ENCODE assay signal across 9 cellular contexts in genomic region chr1:17581389-17582123, GRCh38.
DNase-seq lines count a peak whose midpoint lies in the region; ATAC-seq, FAIRE-seq and TF ChIP-seq lines count a peak whose summit lies in the region.
"Had no signal": no experiment of that assay in that cellular context is flagged by ENCODE, and none has a peak within 500 bp of the region (broad histone marks: within the 10 kb centered on the region; RNA-seq: fewer than 3 reads in every experiment).

No MANE protein-coding gene starts in this region.

- CTCF ChIA-PET in RWPE1 (lab: Yijun Ruan, JAX): interaction anchor here (0.6 to 1.0 kb wide), 2 partner anchors 78 to 169 kb away, joined by 4 read pairs; no protein-coding TSS in a partner anchor

- ATAC-seq in HG02642 (IDR thresholded peaks at IDR 0.05; ENCODE audit: poor library complexity, unreplicated experiment) (no peak), GM21737 (IDR thresholded peaks at IDR 0.05; ENCODE audit: unreplicated experiment) (no peak)

- H3K9me3 ChIP-seq in BLaER1 treated with 17β-estradiol and CSF1 and Interleukin-3, amounts not matched to agents 10 nM and 100 nM (replicated peaks in 1 of 11): no peaks in the 10 kb centered on the region
- H3K9me3 ChIP-seq in iPS-20b (ENCODE audit: insufficient read depth, low read depth, low read length) (no peaks in the 10 kb centered on the region), WERI-Rb-1 (ENCODE audit: severe bottlenecking) (no peaks in the 10 kb centered on the region)
- H3K9me3 ChIP-seq: upper lobe of left lung had no signal

- DNase-seq in GM18507 (ENCODE audit: extremely low spot score, insufficient read length, low read depth): peak; percentile 20
- no peak for DNase-seq in RWPE1 (ENCODE audit: low spot score)
- no peak for DNase-seq in WERI-Rb-1
- DNase-seq in NCI-H187 treated with DMSO at 0.1 percent for 48 hours (lab: John Stamatoyannopoulos, UW): no peak
- DNase-seq: upper lobe of left lung had no signal

- FAIRE-seq in GM18507 (lab: Jason Lieb, UNC): peak; percentile 59

- H3K9ac ChIP-seq in BLaER1 treated with 17β-estradiol and CSF1 and Interleukin-3, amounts not matched to agents 10 nM and 100 nM: peak overlapping the region in 9 of 11 experiments; percentile 11 to 75 (median 45); a peak in 16 of 22 replicates
- H3K9ac ChIP-seq in iPS-20b (ENCODE audit: low read depth, low read length): 0 out of 2 replicates have a peak overlapping the region, but pooled peaks have one; percentile 21

- H3K27ac ChIP-seq in BLaER1 treated with 17β-estradiol and CSF1 and Interleukin-3, amounts not matched to agents 10 nM and 100 nM: peak overlapping the region in 9 of 11 experiments; percentile 17 to 88 (median 59); a peak in 17 of 22 replicates
- peak overlapping the region; percentile 44; the same call in 1 of the 2 replicates for H3K27ac ChIP-seq in RWPE1
- no peak overlapping the region for H3K27ac ChIP-seq in iPS-20b (ENCODE audit: low read length)
- H3K27ac ChIP-seq in WERI-Rb-1: no peak overlapping the region
- H3K27ac ChIP-seq: upper lobe of left lung had no signal

- peak overlapping the region in 1 of 10 experiments; percentile 9; a peak in 1 of 20 replicates for H3K4me3 ChIP-seq in BLaER1 treated with 17β-estradiol and CSF1 and Interleukin-3, amounts not matched to agents 10 nM and 100 nM
- H3K4me3 ChIP-seq in iPS-20b (ENCODE audit: low read length) (no peak overlapping the region), WERI-Rb-1 (ENCODE audit: low read depth, low read length) (no peak overlapping the region)
- H3K4me3 ChIP-seq: upper lobe of left lung had no signal

- no peaks in the 10 kb centered on the region for H3K27me3 ChIP-seq in BLaER1 treated with 17β-estradiol and CSF1 and Interleukin-3, amounts not matched to agents 10 nM and 100 nM
- H3K27me3 ChIP-seq in iPS-20b (ENCODE audit: insufficient read depth, low read length) (no peaks in the 10 kb centered on the region), WERI-Rb-1 (ENCODE audit: insufficient read depth, low read depth, severe bottlenecking) (no peaks in the 10 kb centered on the region)
- H3K27me3 ChIP-seq: upper lobe of left lung had no signal

- TF ChIP-seq CTCF in RWPE1 (conservative IDR thresholded peaks at IDR 0.05; ENCODE audit: low read depth) (no peak), WERI-Rb-1 (IDR thresholded peaks at IDR 0.05; ENCODE audit: low read depth, low read length) (no peak)

- POLR2A ChIA-PET in RWPE1 (lab: Yijun Ruan, JAX; ENCODE audit: low non-redundant PET): interaction anchor here (0.5 kb wide), 1 partner anchor 43 kb away, joined by 5 read pairs; no protein-coding TSS in a partner anchor

- H4K20me1 ChIP-seq in BLaER1 treated with 17β-estradiol and CSF1 and Interleukin-3, amounts not matched to agents 10 nM and 100 nM: peaks cover 5 to 63% (median 31%) of the 10 kb centered on the region in 11 experiments; a peak in 12 of 22 replicates

- H3K4me1 ChIP-seq in BLaER1 treated with 17β-estradiol and CSF1 and Interleukin-3, amounts not matched to agents 10 nM and 100 nM: peaks cover 61 to 82% (median 71%) of the 10 kb centered on the region in 10 experiments
- peaks cover 20% of the 10 kb centered on the region for H3K4me1 ChIP-seq in iPS-20b (ENCODE audit: insufficient read depth, low read length)

- H3K36me3 ChIP-seq in BLaER1 treated with 17β-estradiol and CSF1 and Interleukin-3, amounts not matched to agents 10 nM and 100 nM: peaks cover 0 to 27% (median 17%) of the 10 kb centered on the region in 11 experiments; a peak in 12 of 22 replicates
- H3K36me3 ChIP-seq in iPS-20b (ENCODE audit: insufficient read depth, low read depth, low read length): peaks cover 3% of the 10 kb centered on the region; the same call in 1 of the 2 replicates
- H3K36me3 ChIP-seq in WERI-Rb-1: no peaks in the 10 kb centered on the region
- H3K36me3 ChIP-seq: upper lobe of left lung had no signal

- peak overlapping the region; percentile 51 to 87 (median 81) for H3K4me2 ChIP-seq in BLaER1 treated with 17β-estradiol and CSF1 and Interleukin-3, amounts not matched to agents 10 nM and 100 nM

Comparison
In these comparisons a context has a peak if more than half of its experiments do, and no peak if none do; other contexts are left out.
1. H3K27ac ChIP-seq: peak in BLaER1 treated with 17β-estradiol and CSF1 and Interleukin-3, amounts not matched to agents 10 nM and 100 nM (9 of 11) and RWPE1 (single experiment); none in iPS-20b (single experiment) and WERI-Rb-1 (single experiment).